In the genomic region with DNA sequence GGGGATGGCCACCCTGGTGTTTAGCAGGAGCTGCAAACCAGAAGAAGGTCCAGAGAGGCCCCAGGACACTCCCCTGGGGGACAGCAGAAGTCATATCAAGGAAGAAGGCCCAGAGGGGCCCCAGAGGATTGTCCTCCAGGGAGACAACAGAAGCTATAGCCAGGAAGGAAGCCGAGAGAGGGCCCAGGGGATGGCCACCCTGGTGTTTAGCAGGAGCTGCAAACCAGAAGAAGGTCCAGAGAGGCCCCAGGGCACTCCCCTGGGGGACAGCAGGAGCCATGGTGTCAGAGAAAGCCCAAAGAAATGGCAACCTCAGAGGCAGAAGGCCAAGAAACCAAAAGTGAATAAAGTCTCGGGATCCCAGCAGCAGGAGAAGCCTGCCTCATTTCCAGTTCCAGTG, we compare ENCODE assay signal across 12 cellular contexts. TPM values are rescaled to one million over a fixed set of nuclear protein-coding genes. Genes with fewer than 3 reads are reported as not detected.
"Had no signal": no experiment of that assay in that cellular context is flagged by ENCODE, and none has a peak within 500 bp of the region (broad histone marks: within the 10 kb centered on the region; RNA-seq: fewer than 3 reads in every experiment).

No MANE protein-coding gene starts in this region.

RNA-seq across cellular contexts. Expression of a gene that starts 2.1 kb away (rescaled TPM):
- total RNA-seq: subcutaneous adipose tissue, suprapubic skin, thoracic aorta, thyroid gland, tibial nerve, upper lobe of left lung, upper lobe of right lung, ureter, urinary bladder, uterus, vagina had no signal

RNA-seq across cellular contexts. Expression of a gene that starts 11.8 kb away (rescaled TPM):
- total RNA-seq: testis, ureter had no signal
